Comparison of ENCODE assay signal across 22 cellular contexts in genomic region chr1:148355976-148356375, GRCh38.
DNase-seq lines count a peak whose midpoint lies in the region; TF ChIP-seq lines count a peak whose summit lies in the region.
"Had no signal": no experiment of that assay in that cellular context is flagged by ENCODE, and none has a peak within 500 bp of the region (broad histone marks: within the 10 kb centered on the region; RNA-seq: fewer than 3 reads in every experiment).

No MANE protein-coding gene starts in this region.

- WGBS in GM23248 (ENCODE audit: low coverage in 1 of 2, low lambda C conversion rate in 2 of 2, missing lambda C conversion rate in 2 of 2), 2 experiments = 58 to 67% methylated on average over 2 of the region's 2 CpGs

- no peaks in the 10 kb centered on the region for H3K9me3 ChIP-seq in GM23248 (ENCODE audit: low read depth)
- H3K9me3 ChIP-seq in osteoblast (ENCODE audit: low read depth, low read length) = no peaks in the 10 kb centered on the region
- H3K9me3 ChIP-seq: BE2C, Peyer's patch, SJCRH30 had no signal

- peaks cover 30% of the 10 kb centered on the region for H3K27me3 ChIP-seq in GM23248 (replicated peaks; ENCODE audit: insufficient read depth)
- peaks cover 30% of the 10 kb centered on the region for H3K27me3 ChIP-seq in osteoblast (ENCODE audit: insufficient read depth, low read length)
- H3K27me3 ChIP-seq: BE2C, SJCRH30 had no signal

- no peak overlapping the region for H3K4me2 ChIP-seq in GM23248 (ENCODE audit: unreplicated experiment)
- no peak overlapping the region for H3K4me2 ChIP-seq in osteoblast (ENCODE audit: insufficient read depth, low read length)

- H3K4me3 ChIP-seq in GM23248 (no peak overlapping the region), osteoblast (ENCODE audit: insufficient read depth, low read length) (no peak overlapping the region)
- H3K4me3 ChIP-seq: K562, Peyer's patch, SJCRH30 had no signal

- no peak overlapping the region for H3K27ac ChIP-seq in GM23248
- peak overlapping the region; percentile 27 for H3K27ac ChIP-seq in epithelial cell of prostate
- no peak overlapping the region for H3K27ac ChIP-seq in osteoblast (ENCODE audit: low read depth, low read length)
- H3K27ac ChIP-seq: Peyer's patch, SJCRH30 had no signal

- no peaks in the 10 kb centered on the region for H3K36me3 ChIP-seq in GM23248 (ENCODE audit: low read depth)
- H3K36me3 ChIP-seq in osteoblast (ENCODE audit: insufficient read depth, low read length) = no peaks in the 10 kb centered on the region
- H3K36me3 ChIP-seq: BE2C, Peyer's patch, SJCRH30 had no signal

- H3K4me1 ChIP-seq in GM23248 (ENCODE audit: insufficient read depth) (no peaks in the 10 kb centered on the region), osteoblast (ENCODE audit: insufficient read depth, low read length) (peaks cover 8% of the 10 kb centered on the region)
- H3K4me1 ChIP-seq: BE2C, Peyer's patch, SJCRH30 had no signal

- H3K9me2 ChIP-seq in GM23248 (ENCODE audit: insufficient read depth) = no peaks in the 10 kb centered on the region

- in situ Hi-C loops in GM23248 (cut with MboI) = loop anchor here (25.0 kb wide), 1 partner anchor 181 kb away; no protein-coding TSS in a partner anchor

- DNase-seq in GM23248 (peak; percentile 56), NCI-H460 (ENCODE audit: extremely low read depth, low read depth) (peak; percentile 54), epithelial cell of prostate (ENCODE audit: low read depth, low spot score) (no peak), osteoblast (ENCODE audit: insufficient read length, low spot score, missing footprints) (peak; percentile 69), NCI-H146 treated with DMSO at 0.1 percent for 48 hours (lab: John Stamatoyannopoulos, UW; ENCODE audit: unreplicated experiment) (no peak), DMS153 treated with DMSO at 0.1 percent for 48 hours (lab: John Stamatoyannopoulos, UW; ENCODE audit: unreplicated experiment) (no peak), NCI-H187 treated with DMSO at 0.1 percent for 48 hours (lab: John Stamatoyannopoulos, UW) (no peak)
- DNase-seq: BE2C; CD4-positive, alpha-beta T cell; COR-L47; DMS79 treated with DMSO at 0.1 percent for 48 hours; MM.1S; NCI-H1092 treated with DMSO at 0.1 percent for 48 hours; NCI-H1436 treated with DMSO at 0.1 percent for 48 hours; NCI-H2029 treated with DMSO at 0.1 percent for 48 hours; NCI-H2171; NCI-H345; NCI-H524 treated with DMSO at 0.1 percent for 48 hours; NCI-H82; Peyer's patch; SJCRH30 had no signal

- no peaks in the 10 kb centered on the region for H3F3A ChIP-seq in GM23248 (ENCODE audit: insufficient read depth)

- H3K9ac ChIP-seq in GM23248 = no peak overlapping the region

- TF ChIP-seq CTCF in osteoblast (IDR thresholded peaks at IDR 0.05; ENCODE audit: extremely low read depth, low read depth, low read length) = no peak

- no peak overlapping the region for H2AFZ ChIP-seq in GM23248
- no peak overlapping the region for H2AFZ ChIP-seq in osteoblast (ENCODE audit: low read length)

- H4K20me1 ChIP-seq in GM23248 (ENCODE audit: insufficient read depth) (no peaks in the 10 kb centered on the region), osteoblast (ENCODE audit: insufficient read depth, low read length) (no peaks in the 10 kb centered on the region)

- H3K79me2 ChIP-seq in GM23248 (ENCODE audit: insufficient read depth) (no peaks in the 10 kb centered on the region), osteoblast (ENCODE audit: insufficient read depth, low read length) (no peaks in the 10 kb centered on the region)

Comparison
In these comparisons a context has a peak if more than half of its experiments do, and no peak if none do; other contexts are left out.
1. DNase-seq: peak in GM23248 (single experiment), NCI-H460 (single experiment) and osteoblast (single experiment); none in epithelial cell of prostate (single experiment), NCI-H146 treated with DMSO at 0.1 percent for 48 hours (single experiment), DMS153 treated with DMSO at 0.1 percent for 48 hours (single experiment) and NCI-H187 treated with DMSO at 0.1 percent for 48 hours (single experiment).